ENCODE assay signal across 8 cellular contexts in the genomic region with DNA sequence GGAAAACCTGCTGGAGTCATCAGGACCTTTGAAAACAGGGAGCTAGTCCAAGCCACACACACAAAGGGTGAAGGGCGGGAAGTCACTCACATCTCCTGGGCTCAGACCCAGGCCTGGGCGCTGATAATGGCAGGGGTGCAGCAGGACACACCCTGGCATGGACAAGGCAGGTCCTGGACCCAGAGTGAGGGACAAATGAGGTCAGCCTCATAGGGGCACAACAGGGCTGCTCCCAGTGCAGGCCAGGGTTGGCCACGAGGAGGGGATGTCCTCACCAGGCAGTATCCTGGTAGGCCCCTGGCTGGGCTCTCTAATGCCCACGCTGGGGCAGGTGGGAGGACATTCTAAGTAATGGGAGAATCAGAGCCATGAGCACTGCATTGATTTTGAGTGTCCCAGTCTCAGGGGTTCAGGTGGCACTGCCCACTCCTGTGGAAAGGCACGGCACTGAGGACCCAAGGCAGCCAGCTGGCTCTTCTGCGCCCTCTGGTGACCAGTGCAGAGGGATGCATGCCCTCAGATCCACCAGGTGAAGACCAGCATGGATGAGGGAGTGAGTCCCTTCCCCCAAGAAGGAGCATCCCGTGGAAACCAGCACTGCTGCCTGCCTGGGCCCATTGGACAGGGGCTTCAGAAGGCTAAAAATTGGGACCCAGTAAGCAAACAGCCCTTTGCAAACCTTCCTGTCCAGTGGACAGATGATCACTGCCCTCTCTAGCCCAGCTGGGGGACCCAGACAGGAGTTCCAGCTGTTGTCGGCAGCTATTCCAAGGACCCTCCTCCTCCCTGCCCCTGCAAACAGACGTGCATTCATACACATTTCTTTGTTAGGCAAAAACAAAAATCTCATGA. TPM values are rescaled to one million over a fixed set of nuclear protein-coding genes. Genes with fewer than 3 reads are reported as not detected.
A peak's percentile ranks its signal among the peaks of the same experiment; 100 is the strongest.
DNase-seq lines count a peak whose midpoint lies in the region; ATAC-seq and TF ChIP-seq lines count a peak whose summit lies in the region.

No MANE protein-coding gene starts in this region.

- peak; percentile 97 for ATAC-seq in left lung

- no peak overlapping the region for H3K4me3 ChIP-seq in left lung

- H3K4me1 ChIP-seq in left lung, result peaks cover 7 to 14% of the 10 kb centered on the region in 2 donors

- no peaks in the 10 kb centered on the region for H3K9me3 ChIP-seq in left lung

- peak; percentile 96 for TF ChIP-seq CTCF in 22Rv1 (IDR thresholded peaks at IDR 0.05)
- peak; percentile 93 for TF ChIP-seq CTCF in GM12801 (IDR thresholded peaks at IDR 0.05; ENCODE audit: extremely low read depth, insufficient read length)
- peak; percentile 92 to 95 for TF ChIP-seq CTCF in left lung (IDR thresholded peaks at IDR 0.05)

- DNase-seq in NCI-H1048 (lab: John Stamatoyannopoulos, UW), result peak; percentile 20
- DNase-seq in activated CD4-positive, CD25-positive, alpha-beta regulatory T cell treated with anti-CD3 and anti-CD28 coated beads, Interleukin-2, amount 50 U/mL, for 72 hours, result peak; percentile 69
- peak; percentile 83 for DNase-seq in cerebellum (ENCODE audit: low spot score)
- peak; percentile 75 to 91 for DNase-seq in left lung
- peak; percentile 43 to 61 (median 45) for DNase-seq in stimulated activated CD4-positive, alpha-beta T cell treated with anti-CD3 and anti-CD28 coated beads, TNF-alpha, amount 100 ng/mL, for 4 hours (ENCODE audit: low read depth in 3 of 3)
- no peak for DNase-seq in NCI-H128 (lab: John Stamatoyannopoulos, UW; ENCODE audit: unreplicated experiment)

- H3K27me3 ChIP-seq in left lung, result no peaks in the 10 kb centered on the region

- intact Hi-C loops in left lung (cut with DNase I), result loop anchor here (5.0 to 10.0 kb wide), 3 partner anchors 45 to 175 kb away; a partner anchor contains a TSS

- no peak overlapping the region for H3K27ac ChIP-seq in 22Rv1
- H3K27ac ChIP-seq in left lung, result peak overlapping the region; percentile 24 to 30

- peaks cover 0 to 12% of the 10 kb centered on the region in 2 donors for H3K36me3 ChIP-seq in left lung

RNA-seq across cellular contexts. Expression of a gene that starts 23.3 kb away (rescaled TPM):
- total RNA-seq in cerebellum (11.8 TPM), left lung (100 to 1,000 TPM; 112 to 122 TPM)
